In the genomic region with DNA sequence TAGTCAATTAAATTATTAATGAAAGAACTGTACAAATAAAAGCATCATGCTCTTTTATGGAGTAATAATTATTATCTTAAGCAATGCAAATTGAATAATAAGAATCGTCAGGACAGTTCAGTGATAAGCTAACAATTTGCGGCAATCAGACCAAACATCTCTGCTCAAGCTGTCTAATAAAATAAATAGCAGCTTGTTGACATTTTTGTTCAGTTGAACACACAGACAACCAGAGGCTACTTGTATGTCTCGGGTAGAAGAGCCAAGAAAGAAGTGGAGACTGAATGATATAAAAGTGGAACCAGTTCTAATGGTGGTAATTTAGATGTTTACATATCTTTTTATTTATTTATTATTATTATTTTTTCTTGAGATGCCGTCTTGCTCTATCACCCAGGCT, we compare ENCODE assay signal across 8 cellular contexts.
"Had no signal": no experiment of that assay in that cellular context is flagged by ENCODE, and none has a peak within 500 bp of the region (broad histone marks: within the 10 kb centered on the region; RNA-seq: fewer than 3 reads in every experiment).

No MANE protein-coding gene starts in this region.

- ATAC-seq: HCT116 had no signal

- DNase-seq: GOT3, H7 had no signal

- H3K36me3 ChIP-seq: HAP-1 had no signal

- H3K27me3 Mint-ChIP-seq: IgD-negative memory B cell had no signal

- H2AFZ ChIP-seq: GM23248 had no signal

- H3K4me3 Mint-ChIP-seq: HFFc6, IgD-negative memory B cell had no signal

- H3K4me1 ChIP-seq: HAP-1 had no signal

- H3K27ac ChIP-seq: GM23248, HL-60 had no signal

- H3K27ac Mint-ChIP-seq: IgD-negative memory B cell had no signal

- H3K9me3 ChIP-seq: HAP-1 had no signal

- H3K4me3 ChIP-seq: GM23248, HAP-1 had no signal

- H3K9me3 Mint-ChIP-seq: HFFc6, IgD-negative memory B cell had no signal

- H3K9ac ChIP-seq: GM23248 had no signal
